In genomic region chrX:74349387-74349786, GRCh38 we compare ENCODE assay signal across 20 cellular contexts. TPM values are rescaled to one million over a fixed set of nuclear protein-coding genes. Genes with fewer than 3 reads are reported as not detected.
A peak's percentile ranks its signal among the peaks of the same experiment; 100 is the strongest.
DNase-seq lines count a peak whose midpoint lies in the region; ATAC-seq and TF ChIP-seq lines count a peak whose summit lies in the region.
"Had no signal": no experiment of that assay in that cellular context is flagged by ENCODE, and none has a peak within 500 bp of the region (broad histone marks: within the 10 kb centered on the region; RNA-seq: fewer than 3 reads in every experiment).

No MANE protein-coding gene starts in this region.

- BruUV-seq in MCF 10A (replicated peaks; lab: Mats Ljungman, UMichigan): no TSS peak

- no peaks in the 10 kb centered on the region for H3K36me3 ChIP-seq in breast epithelium
- H3K36me3 ChIP-seq in spleen: no peaks in the 10 kb centered on the region

- TF ChIP-seq POLR2A in breast epithelium (IDR thresholded peaks at IDR 0.05) (no peak), spleen (IDR thresholded peaks at IDR 0.05) (no peak)

- ATAC-seq in GM21717 (IDR thresholded peaks at IDR 0.05; ENCODE audit: unreplicated experiment) (no peak), HG03565 (IDR thresholded peaks at IDR 0.05; ENCODE audit: unreplicated experiment) (no peak), HG03342 (IDR thresholded peaks at IDR 0.05; ENCODE audit: unreplicated experiment) (no peak)
- ATAC-seq: activated CD8-positive, alpha-beta memory T cell treated with anti-CD3 and anti-CD28 coated beads, Interleukin-2, amount 10 ng/mL, durations not matched to agents 7 days and 5 days; GM23338; left ventricle myocardium superior had no signal

- 58 to 100% (median 65%) methylated on average over 3 of the region's 3 CpGs for WGBS in spleen, 5 donors

- H3K27me3 Mint-ChIP-seq in MCF 10A (ENCODE audit: insufficient read depth, unreplicated experiment): peaks cover 20% of the 10 kb centered on the region
- H3K27me3 Mint-ChIP-seq: activated CD8-positive, alpha-beta memory T cell treated with anti-CD3 and anti-CD28 coated beads, Interleukin-2, amount 10 ng/mL, durations not matched to agents 7 days and 5 days; activated naive CD8-positive, alpha-beta T cell had no signal

- no peaks in the 10 kb centered on the region for H3K36me3 Mint-ChIP-seq in MCF 10A (ENCODE audit: insufficient read depth, unreplicated experiment)
- H3K36me3 Mint-ChIP-seq: activated CD8-positive, alpha-beta memory T cell treated with anti-CD3 and anti-CD28 coated beads, Interleukin-2, amount 10 ng/mL, durations not matched to agents 7 days and 5 days; activated naive CD8-positive, alpha-beta T cell had no signal

- H3K27me3 ChIP-seq in breast epithelium: peaks cover 0 to 39% of the 10 kb centered on the region in 2 donors
- peaks cover 0 to 3% (median 0%) of the 10 kb centered on the region in 7 donors for H3K27me3 ChIP-seq in spleen (replicated peaks in 1 of 7)

- H3K27ac ChIP-seq in breast epithelium (no peak overlapping the region), spleen (no peak overlapping the region)

- H3K27ac Mint-ChIP-seq in MCF 10A (ENCODE audit: low read depth, unreplicated experiment): no peak overlapping the region
- H3K27ac Mint-ChIP-seq: activated CD8-positive, alpha-beta memory T cell treated with anti-CD3 and anti-CD28 coated beads, Interleukin-2, amount 10 ng/mL, durations not matched to agents 7 days and 5 days; activated naive CD8-positive, alpha-beta T cell; GM23338 had no signal

- intact Hi-C loops in MCF 10A (cut with micrococcal nuclease) (no loop called here), breast epithelium (cut with DNase I; ENCODE audit: low total_unique reads) (no loop called here), spleen (cut with DNase I; ENCODE audit: low total_unique reads) (loop anchor here (10.0 kb wide), 1 partner anchor 495 kb away; the partner anchor contains the start of gene XIST)

- CTCF ChIA-PET in MCF 10A (lab: Yijun Ruan, JAX): no interaction called here

- H3K4me3 ChIP-seq in breast epithelium (no peak overlapping the region), foreskin fibroblast (ENCODE audit: low read depth in 1 of 2, low read length in 2 of 2) (no peak overlapping the region), spleen (no peak overlapping the region)
- H3K4me3 ChIP-seq: GM23338 had no signal

- H3K4me1 ChIP-seq in breast epithelium (no peaks in the 10 kb centered on the region), spleen (no peaks in the 10 kb centered on the region)

- H3K4me3 Mint-ChIP-seq in MCF 10A (ENCODE audit: unreplicated experiment): no peak overlapping the region
- H3K4me3 Mint-ChIP-seq: activated CD8-positive, alpha-beta memory T cell treated with anti-CD3 and anti-CD28 coated beads, Interleukin-2, amount 10 ng/mL, durations not matched to agents 7 days and 5 days; activated naive CD8-positive, alpha-beta T cell; GM23338; neural crest cell had no signal

- H3K9me3 Mint-ChIP-seq in MCF 10A (ENCODE audit: unreplicated experiment): no peaks in the 10 kb centered on the region
- H3K9me3 Mint-ChIP-seq: GM23338 had no signal

- POLR2A ChIA-PET in MCF 10A (lab: Yijun Ruan, JAX): no interaction called here

- peak; percentile 41 for DNase-seq in MCF 10A (ENCODE audit: unreplicated experiment)
- DNase-seq in breast epithelium (ENCODE audit: low spot score in 2 of 2): no peak
- peak; percentile 64 for DNase-seq in SW480 (ENCODE audit: low spot score)
- DNase-seq in foreskin fibroblast: peak; percentile 55 to 78
- no peak for DNase-seq in spleen
- DNase-seq: activated CD8-positive, alpha-beta memory T cell treated with anti-CD3 and anti-CD28 coated beads, Interleukin-2, amount 10 ng/mL, durations not matched to agents 7 days and 5 days; DMS79; glutamatergic neuron; left ventricle myocardium superior; NCI-H1436; NCI-H526 treated with DMSO at 0.1 percent for 48 hours; SHP77 had no signal

- H3K9me3 ChIP-seq in breast epithelium: no peaks in the 10 kb centered on the region
- H3K9me3 ChIP-seq in spleen: no peaks in the 10 kb centered on the region

- H3K4me1 Mint-ChIP-seq in MCF 10A (ENCODE audit: insufficient read depth, unreplicated experiment): peaks cover 6% of the 10 kb centered on the region
- H3K4me1 Mint-ChIP-seq: neural crest cell had no signal

- TF ChIP-seq CTCF in MCF 10A (IDR thresholded peaks at IDR 0.05; ENCODE audit: unreplicated experiment): no peak
- TF ChIP-seq CTCF in breast epithelium (IDR thresholded peaks at IDR 0.05): no peak
- no peak for TF ChIP-seq CTCF in foreskin fibroblast (IDR thresholded peaks at IDR 0.05; ENCODE audit: low read depth, low read length)
- TF ChIP-seq CTCF in spleen (IDR thresholded peaks at IDR 0.05 in 8 of 11, conservative IDR thresholded peaks at IDR 0.05 in 3 of 11): no peak

RNA-seq across cellular contexts. Expression of gene ZCCHC13, which starts 45.4 kb away (rescaled TPM):
- total RNA-seq in MCF 10A (2022): not detected in 2 replicates
- not detected for total RNA-seq in breast epithelium
- total RNA-seq in spleen: not detected
- not detected for polyA plus RNA-seq in spleen
- total RNA-seq: activated CD8-positive, alpha-beta memory T cell treated with anti-CD3 and anti-CD28 coated beads, Interleukin-2, amount 10 ng/mL, durations not matched to agents 7 days and 5 days; GM23338; left ventricle myocardium superior; neural crest cell; skeletal muscle tissue had no signal
- polyA plus RNA-seq: GM23338, thymus had no signal

Comparison
In these comparisons a context has a peak if more than half of its experiments do, and no peak if none do; other contexts are left out.
1. DNase-seq: peak in MCF 10A (single experiment), SW480 (single experiment) and foreskin fibroblast (2 of 2); none in breast epithelium (0 of 2) and spleen (single experiment).